In the genomic region with DNA sequence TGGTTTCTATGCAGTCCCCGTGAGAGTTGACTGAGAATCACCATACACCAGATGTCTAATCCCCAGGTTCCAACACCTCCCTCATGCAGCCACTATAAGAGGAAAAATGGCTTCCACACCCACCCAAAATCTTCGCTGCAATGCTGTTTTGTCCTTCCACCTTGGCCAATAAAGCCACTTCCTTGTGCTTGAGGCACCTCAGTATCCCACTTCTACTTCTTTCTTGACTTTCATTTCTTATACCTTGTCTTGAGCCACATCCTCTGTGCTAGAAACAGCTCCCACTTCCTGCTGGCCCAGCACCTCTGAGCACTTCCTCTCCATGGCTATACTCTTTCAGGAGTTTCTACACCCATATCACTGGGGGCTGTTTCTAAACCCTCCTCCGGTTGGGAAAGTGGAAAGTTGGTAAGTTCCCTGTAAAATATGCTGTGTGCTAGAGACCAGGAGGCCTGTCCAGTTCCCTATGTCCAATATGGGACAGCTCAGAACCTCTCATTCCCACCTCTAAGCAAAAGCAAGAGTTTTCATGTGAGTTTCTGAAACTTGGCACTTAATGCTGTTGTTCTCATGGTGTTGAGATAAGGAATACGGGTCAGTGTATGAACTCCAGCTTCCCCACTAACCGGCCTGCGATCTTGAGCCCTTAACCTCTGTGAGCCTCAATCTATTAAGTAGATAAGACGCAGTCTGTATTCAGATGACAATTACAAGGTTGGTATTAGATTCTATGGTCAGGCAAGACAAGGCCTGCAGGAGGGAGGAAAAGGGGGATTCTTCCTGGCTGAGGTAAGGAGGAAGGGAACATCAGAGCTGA, we compare ENCODE assay signal across 8 cellular contexts.
DNase-seq lines count a peak whose midpoint lies in the region; ATAC-seq, FAIRE-seq and TF ChIP-seq lines count a peak whose summit lies in the region.

No MANE protein-coding gene starts in this region.

- ATAC-seq in GM18909 (IDR thresholded peaks at IDR 0.05; ENCODE audit: poor library complexity, unreplicated experiment) (peak; percentile 40), HG02763 (IDR thresholded peaks at IDR 0.05; ENCODE audit: unreplicated experiment) (peak; percentile 45), natural killer cell (peak; percentile 34 to 69 (median 55)), HG02571 (IDR thresholded peaks at IDR 0.05; ENCODE audit: unreplicated experiment) (no peak)

- H3K27ac ChIP-seq in OCI-LY3 (ENCODE audit: low read length) = peak overlapping the region; percentile 53

- H3K4me1 ChIP-seq in OCI-LY3 (ENCODE audit: low read length) = peaks cover 62% of the 10 kb centered on the region

- H3K4me1 Mint-ChIP-seq in natural killer cell = peaks cover 87 to 92% of the 10 kb centered on the region in 2 donors

- peak overlapping the region; percentile 41 for H3K4me2 ChIP-seq in OCI-LY3 (ENCODE audit: low read length)

- no peaks in the 10 kb centered on the region for H3K9me3 Mint-ChIP-seq in natural killer cell

- H3K9ac ChIP-seq in OCI-LY3 (ENCODE audit: low read length) = no peak overlapping the region; the same call in 1 of the 2 replicates

- H4K20me1 ChIP-seq in OCI-LY3 (ENCODE audit: insufficient read depth, low read length) = no peaks in the 10 kb centered on the region

- H3K4me3 ChIP-seq in OCI-LY3 (ENCODE audit: low read length) = no peak overlapping the region

- intact Hi-C loops in natural killer cell (cut with micrococcal nuclease) = loop anchor here (2.0 kb wide), 1 partner anchor 14 kb away; no protein-coding TSS in a partner anchor

- DNase-seq in natural killer cell (no peak), NCI-H1930 (lab: John Stamatoyannopoulos, UW) (no peak), hippocampal formation (lab: John Stamatoyannopoulos, UW) (no peak), GM12892 (ENCODE audit: insufficient read length) (no peak)

- FAIRE-seq in GM12892 (lab: Jason Lieb, UNC) = no peak

- peak overlapping the region; percentile 86 for H3K4me3 Mint-ChIP-seq in natural killer cell

- no peaks in the 10 kb centered on the region for H3K36me3 Mint-ChIP-seq in natural killer cell

- H3K79me2 ChIP-seq in OCI-LY3 (ENCODE audit: low read length) = no peaks in the 10 kb centered on the region

- peak overlapping the region; percentile 86 to 100 for H3K27ac Mint-ChIP-seq in natural killer cell

- no peak for TF ChIP-seq CTCF in OCI-LY3 (IDR thresholded peaks at IDR 0.05; ENCODE audit: low read depth, low read length)
- TF ChIP-seq CTCF in natural killer cell (IDR thresholded peaks at IDR 0.05) = no peak

- no peak for TF ChIP-seq POLR2A in GM12892 (IDR thresholded peaks at IDR 0.05; ENCODE audit: low read depth, low read length)

- no peak overlapping the region for H2AFZ ChIP-seq in OCI-LY3 (ENCODE audit: low read depth, low read length)

- no peaks in the 10 kb centered on the region for H3K9me3 ChIP-seq in OCI-LY3 (ENCODE audit: insufficient read depth, low read length)

- H3K27me3 ChIP-seq in OCI-LY3 (ENCODE audit: low read depth, low read length) = no peaks in the 10 kb centered on the region

- no peaks in the 10 kb centered on the region for H3K27me3 Mint-ChIP-seq in natural killer cell (ENCODE audit: low read depth in 2 of 2)

- H3K36me3 ChIP-seq in OCI-LY3 (replicated peaks; ENCODE audit: low read depth, low read length) = no peaks in the 10 kb centered on the region
